ENCODE assay signal across 22 cellular contexts in genomic region chr2:106282816-106283215, GRCh38.
DNase-seq lines count a peak whose midpoint lies in the region; ATAC-seq, FAIRE-seq and TF ChIP-seq lines count a peak whose summit lies in the region.
"Had no signal": no experiment of that assay in that cellular context is flagged by ENCODE, and none has a peak within 500 bp of the region (broad histone marks: within the 10 kb centered on the region; RNA-seq: fewer than 3 reads in every experiment).

No MANE protein-coding gene starts in this region.

- peaks cover 18 to 50% of the 10 kb centered on the region in 2 experiments for H3K27me3 ChIP-seq in K562 (ENCODE audit: control insufficient read depth in 2 of 2, insufficient read depth in 2 of 2, low read length in 2 of 2)
- no peaks in the 10 kb centered on the region for H3K27me3 ChIP-seq in lower lobe of right lung (ENCODE audit: low read depth)
- no peaks in the 10 kb centered on the region for H3K27me3 ChIP-seq in stomach smooth muscle (ENCODE audit: control insufficient read depth in 1 of 2, insufficient read depth in 2 of 2, low read length in 2 of 2)
- H3K27me3 ChIP-seq: SJSA1 had no signal

- FAIRE-seq in K562 (lab: Jason Lieb, UNC), result no peak

- no peaks in the 10 kb centered on the region for H3K36me3 ChIP-seq in K562 (ENCODE audit: control insufficient read depth, insufficient read depth, low read length)
- no peaks in the 10 kb centered on the region for H3K36me3 ChIP-seq in lower lobe of right lung
- H3K36me3 ChIP-seq in stomach smooth muscle (ENCODE audit: control insufficient read depth in 2 of 2, insufficient read depth in 2 of 2, low read length in 2 of 2), result no peaks in the 10 kb centered on the region
- H3K36me3 ChIP-seq: SJSA1 had no signal

- ATAC-seq in K562 (no peak), lower lobe of right lung (no peak)

- no peak overlapping the region for H3K4me2 ChIP-seq in K562 (ENCODE audit: insufficient read depth, low read length)

- no TSS peak for BruUV-seq in K562 (replicated peaks; lab: Mats Ljungman, UMichigan)

- in situ Hi-C loops in K562 (cut with MboI), result no loop called here

- WGBS in K562 (ENCODE audit: insufficient coverage, low coverage, missing lambda C conversion rate), result 1% methylated on average over 7 of the region's 7 CpGs

- no peaks in the 10 kb centered on the region; a peak in 1 of 5 replicates for H3K4me1 ChIP-seq in K562 (replicated peaks in 1 of 2; ENCODE audit: control insufficient read depth in 2 of 2, insufficient read depth in 2 of 2, low read length in 2 of 2)
- H3K4me1 ChIP-seq in lower lobe of right lung, result peaks cover 6% of the 10 kb centered on the region
- peaks cover 52% of the 10 kb centered on the region for H3K4me1 ChIP-seq in stomach smooth muscle (ENCODE audit: control insufficient read depth, insufficient read depth, low read length)
- H3K4me1 ChIP-seq: Caco-2, SJSA1 had no signal

- CTCF ChIA-PET in K562 (lab: Yijun Ruan, JAX; ENCODE audit: low intra/inter-chr PET ratio), result no interaction called here

- TF ChIP-seq POLR2A in K562 (conservative IDR thresholded peaks at IDR 0.05), result no peak

- intact Hi-C loops in K562 (cut with micrococcal nuclease), result no loop called here
- intact Hi-C loops in lower lobe of right lung (cut with DNase I), result no loop called here

- H3K79me2 ChIP-seq in K562 (ENCODE audit: control insufficient read depth, insufficient read depth, low read length), result no peaks in the 10 kb centered on the region

- H3K9me3 ChIP-seq in K562 (replicated peaks; ENCODE audit: control insufficient read depth, insufficient read depth, low read depth, low read length) (no peaks in the 10 kb centered on the region), lower lobe of right lung (no peaks in the 10 kb centered on the region), stomach smooth muscle (ENCODE audit: control insufficient read depth in 2 of 2, low read length in 2 of 2) (no peaks in the 10 kb centered on the region)
- H3K9me3 ChIP-seq: Caco-2, SJSA1 had no signal

- H3K9ac ChIP-seq in K562 (ENCODE audit: insufficient read depth in 1 of 2, low read depth in 2 of 2, low read length in 2 of 2), result no peak overlapping the region; a peak in 1 of 4 replicates
- H3K9ac ChIP-seq in stomach smooth muscle (ENCODE audit: low read length in 2 of 2), result no peak overlapping the region

- H3K4me3 ChIP-seq in K562 (no peak overlapping the region), lower lobe of right lung (no peak overlapping the region), stomach smooth muscle (ENCODE audit: low read length in 2 of 2) (no peak overlapping the region)
- H3K4me3 ChIP-seq: SJSA1 had no signal

- TF ChIP-seq CTCF in K562 (IDR thresholded peaks at IDR 0.05 in 2 of 3, conservative IDR thresholded peaks at IDR 0.05 in 1 of 3; ENCODE audit: insufficient read depth in 2 of 3, low read depth in 1 of 3, low read length in 3 of 3) (no peak), lower lobe of right lung (IDR thresholded peaks at IDR 0.05) (no peak)

- DNase-seq in DMS53 (lab: John Stamatoyannopoulos, UW), result peak; percentile 35
- no peak for DNase-seq in DMS53 treated with DMSO at 0.1 percent for 48 hours (lab: John Stamatoyannopoulos, UW; ENCODE audit: unreplicated experiment)
- no peak for DNase-seq in K562 (ENCODE audit: extremely low read depth in 1 of 4, low spot score in 3 of 4)
- no peak for DNase-seq in lower lobe of right lung
- no peak for DNase-seq in HT-29 (ENCODE audit: low spot score)
- DNase-seq in SK-N-DZ (ENCODE audit: low spot score), result no peak
- DNase-seq in UCSD-AML1 (lab: John Stamatoyannopoulos, UW; ENCODE audit: unreplicated experiment), result no peak
- DNase-seq: C1 segment of cervical spinal cord; Caco-2; DND-41; GF-D8; GOT3; HFFc6; KG1; NCI-H1048; NCI-H2171; NK-92 treated with Interleukin-12 subunit alpha and Interleukin-12 subunit beta, amount 100 ng/mL, for 24 hours; OCI-M1 had no signal

- POLR2A ChIA-PET in K562 (lab: Yijun Ruan, JAX), result interaction anchor here (1.1 kb wide), 1 partner anchor 10 kb away, joined by 3 read pairs; no protein-coding TSS in a partner anchor

- no peaks in the 10 kb centered on the region for H4K20me1 ChIP-seq in K562 (replicated peaks; ENCODE audit: control insufficient read depth, insufficient read depth, low read length)

- no peak overlapping the region for H2AFZ ChIP-seq in K562 (ENCODE audit: low read depth, low read length)

- no peak for TF ChIP-seq EP300 in K562 (IDR thresholded peaks at IDR 0.05; ENCODE audit: low read length)

- H3K27ac ChIP-seq in K562 (ENCODE audit: extremely low read depth, low read depth, low read length) (no peak overlapping the region), lower lobe of right lung (peak overlapping the region; percentile 1), stomach smooth muscle (ENCODE audit: low read length) (peak overlapping the region; percentile 79)
- H3K27ac ChIP-seq: 22Rv1, HL-60, SJSA1 had no signal

- no peaks in the 10 kb centered on the region for H3K9me1 ChIP-seq in K562 (ENCODE audit: control insufficient read depth, insufficient read depth, low read length)

- no peak for TF ChIP-seq RAD21 in K562 (CRISPR knock-in tag; conservative IDR thresholded peaks at IDR 0.05 in 1 of 2, IDR thresholded peaks at IDR 0.05 in 1 of 2)

TF ChIP-seq in K562, 482 proteins besides CTCF, POLR2A, EP300 and RAD21:
- peak; percentile 66 for TF ChIP-seq RFX1 (IDR thresholded peaks at IDR 0.05)
- no peak for TF ChIP-seq DLX4 (CRISPR knock-in tag; IDR thresholded peaks at IDR 0.05)
